ENCODE assay signal across 15 cellular contexts in the genomic region with DNA sequence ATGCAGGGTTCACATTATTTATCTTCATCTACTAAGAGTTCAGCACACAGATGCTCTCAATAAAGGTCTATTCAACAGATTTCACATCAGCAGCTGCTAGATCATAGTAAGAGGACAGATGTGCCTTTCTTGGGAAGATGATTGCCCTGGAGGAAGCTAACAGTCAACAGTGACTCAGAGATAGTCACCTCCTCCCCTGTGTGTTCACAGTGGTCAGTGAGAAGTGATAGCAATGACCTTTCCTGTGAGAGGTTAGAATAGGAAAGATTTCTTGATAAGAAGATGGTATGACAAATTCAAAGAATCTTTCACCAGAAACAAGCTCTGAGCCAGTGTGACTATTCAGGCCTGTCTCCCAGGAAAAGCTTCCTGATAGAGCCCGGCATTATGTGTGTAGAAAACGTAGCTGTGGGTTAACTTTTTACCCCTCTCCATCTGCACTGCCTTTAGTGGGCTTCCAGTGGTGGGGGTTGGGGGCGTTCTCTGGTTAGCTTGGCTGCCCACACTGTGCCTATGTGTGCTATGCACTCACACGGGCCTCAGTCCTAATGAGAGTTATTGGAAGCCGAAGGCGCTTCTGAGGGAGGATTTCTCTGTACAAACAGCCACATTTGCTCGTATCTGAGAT.
DNase-seq lines count a peak whose midpoint lies in the region; ATAC-seq, FAIRE-seq and TF ChIP-seq lines count a peak whose summit lies in the region.
"Had no signal": no experiment of that assay in that cellular context is flagged by ENCODE, and none has a peak within 500 bp of the region (broad histone marks: within the 10 kb centered on the region; RNA-seq: fewer than 3 reads in every experiment).

No MANE protein-coding gene starts in this region.

- peak; percentile 43 for ATAC-seq in HepG2
- ATAC-seq in HG03521 (IDR thresholded peaks at IDR 0.05; ENCODE audit: unreplicated experiment) = no peak

- BruUV-seq in Caco-2 (replicated peaks; lab: Mats Ljungman, UMichigan) = no TSS peak
- BruUV-seq in HepG2 (replicated peaks; lab: Mats Ljungman, UMichigan) = no TSS peak

- peak overlapping the region; percentile 16; the same call in 1 of the 2 replicates for H3K4me2 ChIP-seq in HepG2 (ENCODE audit: low read depth, low read length)

- in situ Hi-C loops in astrocyte of the spinal cord (cut with HindIII; ENCODE audit: low sequenced_read_pairs) (no loop called here), HepG2 (cut with HindIII; ENCODE audit: extremely low pct_ligation_motif_present, low pct_unique_long_range_greater_than_20kb) (no loop called here)

- peaks cover 50% of the 10 kb centered on the region for H3K4me1 Mint-ChIP-seq in Caco-2 (ENCODE audit: low read depth, unreplicated experiment)

- no peaks in the 10 kb centered on the region for H3K36me3 Mint-ChIP-seq in Caco-2 (ENCODE audit: insufficient read depth, unreplicated experiment)

- H3K9me3 ChIP-seq in Caco-2 (no peaks in the 10 kb centered on the region), HepG2 (ENCODE audit: low read length) (no peaks in the 10 kb centered on the region), vagina (no peaks in the 10 kb centered on the region)
- H3K9me3 ChIP-seq: colonic mucosa, suprapubic skin had no signal

- H3K4me3 Mint-ChIP-seq in Caco-2 (ENCODE audit: unreplicated experiment) = no peak overlapping the region
- H3K4me3 Mint-ChIP-seq: activated T-helper 1 cell treated with anti-CD3 and anti-CD28 coated beads, Interleukin-12 subunit alpha, Interleukin-12 subunit beta, Interleukin-2, Interleukin-4 antibody, amounts not matched to agents 30 ng/mL and 10 ng/mL and 1 ng/mL, durations not matched to agents 14 hours and 24 hours and 36 hours had no signal

- H4K20me1 ChIP-seq in HepG2 (ENCODE audit: insufficient read depth, low read length) = no peaks in the 10 kb centered on the region

- CTCF ChIA-PET in Caco-2 (lab: Charles Lee) = interaction anchor here (1.5 kb wide), 1 partner anchor 63 kb away, joined by 3 read pairs; no protein-coding TSS in a partner anchor
- CTCF ChIA-PET in HepG2 (lab: Yijun Ruan, JAX; ENCODE audit: low intra/inter-chr PET ratio, low total read pairs) = no interaction called here

- H3K4me3 ChIP-seq in Caco-2 (ENCODE audit: low read depth, low read length) (no peak overlapping the region), astrocyte of the spinal cord (ENCODE audit: low read depth, low read length) (no peak overlapping the region), HepG2 (replicated peaks in 1 of 3; ENCODE audit: insufficient read depth in 1 of 3, low read depth in 2 of 3, low read length in 3 of 3) (no peak overlapping the region), coronary artery (no peak overlapping the region), vagina (no peak overlapping the region)
- H3K4me3 ChIP-seq: colonic mucosa, suprapubic skin had no signal

- no peaks in the 10 kb centered on the region for H3K27me3 Mint-ChIP-seq in Caco-2 (ENCODE audit: insufficient read depth, unreplicated experiment)

- POLR2A ChIA-PET in Caco-2 (lab: Charles Lee) (interaction anchor here (1.8 kb wide), 1 partner anchor 66 kb away, joined by 4 read pairs; no protein-coding TSS in a partner anchor), HepG2 (lab: Yijun Ruan, JAX) (interaction anchor here (0.6 to 1.2 kb wide), 7 partner anchors 11 to 84 kb away, joined by 3 to 6 read pairs (median 3); partner anchors contain the start of gene ARHGAP5)

- H3K27me3 ChIP-seq in Caco-2 (replicated peaks; ENCODE audit: control insufficient read depth, insufficient read depth, low read length) (no peaks in the 10 kb centered on the region), HepG2 (ENCODE audit: control insufficient read depth in 1 of 2, insufficient read depth in 2 of 2, low read length in 2 of 2) (peaks cover 0 to 8% of the 10 kb centered on the region in 2 experiments; a peak in 2 of 5 replicates), vagina (no peaks in the 10 kb centered on the region)
- H3K27me3 ChIP-seq: colonic mucosa, suprapubic skin had no signal

- intact Hi-C loops in Caco-2 (cut with micrococcal nuclease; ENCODE audit: unreplicated experiment) (loop anchor here (1.0 kb wide), 1 partner anchor 74 kb away; no protein-coding TSS in a partner anchor), HepG2 (cut with micrococcal nuclease; ENCODE audit: unreplicated experiment) (loop anchor here (1.0 to 5.0 kb wide), 2 partner anchors 75 to 242 kb away; no protein-coding TSS in a partner anchor), vagina (cut with DNase I) (no loop called here)

- peak overlapping the region; percentile 1 for H3K27ac ChIP-seq in HepG2 (ENCODE audit: extremely low read length, insufficient read depth, low read length)
- H3K27ac ChIP-seq in coronary artery = no peak overlapping the region
- H3K27ac ChIP-seq in vagina = no peak overlapping the region
- H3K27ac ChIP-seq: colonic mucosa, suprapubic skin, VCaP had no signal

- peak; percentile 52 to 55 for DNase-seq in Caco-2
- DNase-seq in HuH-7 (ENCODE audit: low spot score) = peak; percentile 63
- DNase-seq in astrocyte of the spinal cord (ENCODE audit: low read depth, low spot score) = peak; percentile 33
- peak; percentile 92 for DNase-seq in HepG2 (ENCODE audit: low spot score)
- no peak for DNase-seq in activated gamma-delta T cell (lab: John Stamatoyannopoulos, UW)
- DNase-seq in coronary artery (ENCODE audit: low spot score) = no peak
- DNase-seq in vagina (ENCODE audit: extremely low spot score in 2 of 2) = no peak
- DNase-seq: colonic mucosa; DMS 273 treated with DMSO at 0.1 percent for 48 hours; MV-4-11; stimulated activated CD4-positive, alpha-beta T cell treated with anti-CD3 and anti-CD28 coated beads, Interleukin-2, amount 100 ng/mL, for 24 hours had no signal

- TF ChIP-seq CTCF in Caco-2 (IDR thresholded peaks at IDR 0.05; ENCODE audit: insufficient read depth in 1 of 2, low read depth in 1 of 2, low read length in 1 of 2, severe bottlenecking in 1 of 2, unreplicated experiment in 1 of 2) = no peak
- no peak for TF ChIP-seq CTCF in astrocyte of the spinal cord (IDR thresholded peaks at IDR 0.05; ENCODE audit: low read depth, low read length)
- no peak for TF ChIP-seq CTCF in HepG2 (CRISPR knock-in tag; IDR thresholded peaks at IDR 0.05)
- TF ChIP-seq CTCF in coronary artery (IDR thresholded peaks at IDR 0.05) = no peak
- TF ChIP-seq CTCF in vagina (IDR thresholded peaks at IDR 0.05) = no peak

- no peaks in the 10 kb centered on the region for H3K9me3 Mint-ChIP-seq in Caco-2 (ENCODE audit: unreplicated experiment)
- H3K9me3 Mint-ChIP-seq: activated T-helper 1 cell treated with anti-CD3 and anti-CD28 coated beads, Interleukin-12 subunit alpha, Interleukin-12 subunit beta, Interleukin-2, Interleukin-4 antibody, amounts not matched to agents 30 ng/mL and 10 ng/mL and 1 ng/mL, durations not matched to agents 14 hours and 24 hours and 36 hours had no signal

- peak in 1 of 2 experiments; percentile 89; a peak in 2 of 4 replicates for TF ChIP-seq EP300 in HepG2 (IDR thresholded peaks at IDR 0.05; ENCODE audit: low read depth in 2 of 2, low read length in 2 of 2)
- peak; percentile 92 for TF ChIP-seq EP300 in HepG2 (CRISPR knock-in tag; IDR thresholded peaks at IDR 0.05; ENCODE audit: borderline replicate concordance)

- H3K36me3 ChIP-seq in Caco-2 (ENCODE audit: control insufficient read depth, insufficient read depth, low read length) (no peaks in the 10 kb centered on the region; the same call in 1 of the 2 replicates), HepG2 (replicated peaks in 1 of 2; ENCODE audit: control insufficient read depth in 1 of 2, insufficient read depth in 2 of 2, low read length in 2 of 2) (no peaks in the 10 kb centered on the region), vagina (no peaks in the 10 kb centered on the region)
- H3K36me3 ChIP-seq: colonic mucosa, suprapubic skin had no signal

- peak overlapping the region; percentile 1; the same call in 1 of the 2 replicates for H3K9ac ChIP-seq in HepG2 (ENCODE audit: insufficient read depth, low read depth, low read length)

- TF ChIP-seq POLR2A in HepG2 (IDR thresholded peaks at IDR 0.05; ENCODE audit: insufficient read depth in 1 of 2, low read depth in 2 of 2, low read length in 2 of 2) (no peak), vagina (IDR thresholded peaks at IDR 0.05) (no peak)

- no peak overlapping the region for H2AFZ ChIP-seq in HepG2 (ENCODE audit: low read length)

- 18% methylated on average over 7 of the region's 7 CpGs for WGBS in HepG2 (ENCODE audit: low lambda C conversion rate)

- no peak for TF ChIP-seq RAD21 in HepG2 (CRISPR knock-in tag; IDR thresholded peaks at IDR 0.05)

- H3K27ac Mint-ChIP-seq in Caco-2 (ENCODE audit: unreplicated experiment) = peak overlapping the region; percentile 40
- H3K27ac Mint-ChIP-seq: activated T-helper 1 cell treated with anti-CD3 and anti-CD28 coated beads, Interleukin-12 subunit alpha, Interleukin-12 subunit beta, Interleukin-2, Interleukin-4 antibody, amounts not matched to agents 30 ng/mL and 10 ng/mL and 1 ng/mL, durations not matched to agents 14 hours and 24 hours and 36 hours had no signal

- no peaks in the 10 kb centered on the region for H3K79me2 ChIP-seq in HepG2 (ENCODE audit: insufficient read depth, low read length)

- no peak for FAIRE-seq in HepG2 (lab: Jason Lieb, UNC)

- peaks cover 55% of the 10 kb centered on the region for H3K4me1 ChIP-seq in Caco-2
- peaks cover 48% of the 10 kb centered on the region for H3K4me1 ChIP-seq in HepG2 (ENCODE audit: insufficient read depth, low read length)
- no peaks in the 10 kb centered on the region for H3K4me1 ChIP-seq in vagina
- H3K4me1 ChIP-seq: colonic mucosa, suprapubic skin had no signal

TF ChIP-seq in HepG2, 621 proteins besides CTCF, POLR2A, EP300 and RAD21 (continues in another document):
- TF ChIP-seq MBNL3 (CRISPR knock-in tag; conservative IDR thresholded peaks at IDR 0.05) (no peak), ZNF644 (CRISPR knock-in tag; IDR thresholded peaks at IDR 0.05; ENCODE audit: low read depth) (no peak; the same call in 1 of the 2 replicates), ETV6 (CRISPR knock-in tag; conservative IDR thresholded peaks at IDR 0.05) (no peak), ZNF263 (CRISPR knock-in tag; IDR thresholded peaks at IDR 0.05) (no peak), ZNF234 (CRISPR knock-in tag; conservative IDR thresholded peaks at IDR 0.05) (no peak), PAX8 (CRISPR knock-in tag; IDR thresholded peaks at IDR 0.05; ENCODE audit: borderline replicate concordance) (no peak), PPARG (CRISPR knock-in tag; conservative IDR thresholded peaks at IDR 0.05) (0 out of 2 replicates have a peak, but pooled peaks have one; percentile 11), TSC22D2 (CRISPR knock-in tag; IDR thresholded peaks at IDR 0.05; ENCODE audit: borderline replicate concordance) (no peak), REL (CRISPR knock-in tag; conservative IDR thresholded peaks at IDR 0.05) (no peak), MTF2 (CRISPR knock-in tag; IDR thresholded peaks at IDR 0.05; ENCODE audit: borderline replicate concordance) (no peak), PLRG1 (conservative IDR thresholded peaks at IDR 0.05) (no peak), SP2 (CRISPR knock-in tag; IDR thresholded peaks at IDR 0.05) (no peak), CBX5 (CRISPR knock-in tag; IDR thresholded peaks at IDR 0.05; ENCODE audit: borderline replicate concordance) (no peak; the same call in none of the 2 replicates), JUN (CRISPR knock-in tag; IDR thresholded peaks at IDR 0.05) (peak; percentile 79; the same call in 1 of the 2 replicates)

Comparison
In these comparisons a context has a peak if more than half of its experiments do, and no peak if none do; other contexts are left out.
1. DNase-seq: peak in Caco-2 (2 of 2), HuH-7 (single experiment), astrocyte of the spinal cord (single experiment) and HepG2 (single experiment); none in activated gamma-delta T cell (single experiment), coronary artery (single experiment) and vagina (0 of 2).